In the genomic region with DNA sequence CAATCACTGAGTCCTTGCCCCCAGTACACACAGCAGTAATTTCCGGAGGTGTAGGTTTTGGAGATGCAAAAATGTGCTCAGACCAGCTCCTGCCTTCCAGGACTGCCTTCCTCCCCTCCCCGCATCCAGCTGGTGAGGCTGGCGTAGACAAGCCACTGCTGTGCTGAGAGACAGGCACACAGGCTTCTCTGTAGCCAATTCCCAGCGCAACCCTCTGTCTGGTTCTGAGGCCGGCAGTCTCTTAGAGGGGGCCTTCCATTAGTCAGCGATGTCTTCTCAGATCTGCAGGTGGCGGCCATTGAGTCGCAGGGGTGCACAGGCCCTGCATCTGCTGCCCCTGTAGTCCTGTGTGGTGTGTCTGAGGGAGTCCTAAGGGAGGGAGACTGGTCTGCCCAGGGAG, we compare ENCODE assay signal across 20 cellular contexts.
DNase-seq lines count a peak whose midpoint lies in the region; ATAC-seq, FAIRE-seq and TF ChIP-seq lines count a peak whose summit lies in the region.
"Had no signal": no experiment of that assay in that cellular context is flagged by ENCODE, and none has a peak within 500 bp of the region (broad histone marks: within the 10 kb centered on the region; RNA-seq: fewer than 3 reads in every experiment).

No MANE protein-coding gene starts in this region.

- TF ChIP-seq CTCF in CD14-positive monocyte (IDR thresholded peaks at IDR 0.05) (no peak), endodermal cell (conservative IDR thresholded peaks at IDR 0.05) (no peak), omental fat pad (IDR thresholded peaks at IDR 0.05) (no peak), mammary epithelial cell (conservative IDR thresholded peaks at IDR 0.05 in 1 of 2, IDR thresholded peaks at IDR 0.05 in 1 of 2; ENCODE audit: extremely low read depth in 1 of 2, insufficient read depth in 1 of 2, low read depth in 1 of 2, low read length in 2 of 2) (no peak)

- peak overlapping the region in 1 of 7 donors; percentile 15 for H3K27ac Mint-ChIP-seq in CD14-positive monocyte
- no peak overlapping the region for H3K27ac Mint-ChIP-seq in endodermal cell
- H3K27ac Mint-ChIP-seq: H9 had no signal

- no peak overlapping the region for H4K91ac ChIP-seq in trophoblast cell (ENCODE audit: low read depth, low read length)

- no peak overlapping the region for H2BK12ac ChIP-seq in trophoblast cell (ENCODE audit: low read length)

- H3K27me3 ChIP-seq in endodermal cell (ENCODE audit: control insufficient read depth, insufficient read depth, low read length, poor library complexity, severe bottlenecking) = no peaks in the 10 kb centered on the region
- no peaks in the 10 kb centered on the region for H3K27me3 ChIP-seq in trophoblast cell (ENCODE audit: insufficient read depth, low read length)
- H3K27me3 ChIP-seq in mammary epithelial cell (ENCODE audit: insufficient read depth, low read length) = no peaks in the 10 kb centered on the region
- H3K27me3 ChIP-seq: BLaER1 had no signal

- H3K4me2 ChIP-seq in trophoblast cell (ENCODE audit: low read length) (no peak overlapping the region), mammary epithelial cell (ENCODE audit: insufficient read depth, low read depth, low read length) (no peak overlapping the region)
- H3K4me2 ChIP-seq: A549, BLaER1 had no signal

- H3K79me2 ChIP-seq in trophoblast cell (ENCODE audit: control insufficient read depth, insufficient read depth, low read length, poor library complexity) = peaks cover 2% of the 10 kb centered on the region
- no peaks in the 10 kb centered on the region for H3K79me2 ChIP-seq in mammary epithelial cell (ENCODE audit: insufficient read depth, low read length)

- H2BK5ac ChIP-seq in trophoblast cell (ENCODE audit: low read depth, low read length, poor library complexity) = no peak overlapping the region

- no peak overlapping the region for H4K8ac ChIP-seq in trophoblast cell (ENCODE audit: low read depth, low read length)

- H3K9me3 ChIP-seq in endodermal cell (ENCODE audit: control insufficient read depth, low read length) (no peaks in the 10 kb centered on the region), trophoblast cell (ENCODE audit: insufficient read depth, low read depth, low read length) (no peaks in the 10 kb centered on the region), mammary epithelial cell (replicated peaks; ENCODE audit: insufficient read depth, low read length) (no peaks in the 10 kb centered on the region)
- H3K9me3 ChIP-seq: A549, BLaER1 had no signal

- no peak overlapping the region for H4K12ac ChIP-seq in trophoblast cell (ENCODE audit: low read depth, low read length)

- peak overlapping the region; percentile 9 for H3K14ac ChIP-seq in trophoblast cell (ENCODE audit: low read length)

- H3K36me3 Mint-ChIP-seq in CD14-positive monocyte = peaks cover 20 to 29% of the 10 kb centered on the region in 2 donors
- H3K36me3 Mint-ChIP-seq in endodermal cell (ENCODE audit: low read depth) = no peaks in the 10 kb centered on the region

- H3K27me3 Mint-ChIP-seq in CD14-positive monocyte (ENCODE audit: low read depth in 3 of 3) (peaks cover 0 to 2% (median 1%) of the 10 kb centered on the region in 3 donors), endodermal cell (ENCODE audit: insufficient read depth) (no peaks in the 10 kb centered on the region)
- H3K27me3 Mint-ChIP-seq: CD4-positive, CD25-positive, alpha-beta regulatory T cell; CD8-positive, alpha-beta memory T cell had no signal

- H3K27ac ChIP-seq in endodermal cell (ENCODE audit: low read depth, low read length) (peak overlapping the region; percentile 58), trophoblast cell (ENCODE audit: low read depth, low read length) (no peak overlapping the region), mammary epithelial cell (ENCODE audit: insufficient read depth, low read depth, low read length) (no peak overlapping the region)
- H3K27ac ChIP-seq: A549, BLaER1 had no signal

- ATAC-seq in omental fat pad (ENCODE audit: low FRiP score) (no peak), GM18517 (IDR thresholded peaks at IDR 0.05; ENCODE audit: unreplicated experiment) (no peak)
- ATAC-seq: A549 had no signal

- no peak overlapping the region for H3K18ac ChIP-seq in trophoblast cell (ENCODE audit: low read length)

- no peaks in the 10 kb centered on the region for H4K20me1 ChIP-seq in mammary epithelial cell (ENCODE audit: insufficient read depth, low read length)

- H2BK120ac ChIP-seq in trophoblast cell (ENCODE audit: insufficient read depth, low read length, poor library complexity) = no peak overlapping the region

- H3K23ac ChIP-seq in trophoblast cell (ENCODE audit: low read length) = no peak overlapping the region

- H2AFZ ChIP-seq in trophoblast cell (ENCODE audit: insufficient read depth, low read length, poor library complexity) (no peak overlapping the region), mammary epithelial cell (ENCODE audit: low read depth, low read length) (no peak overlapping the region)

- BruUV-seq in mammary epithelial cell (replicated peaks; lab: Mats Ljungman, UMichigan) = no TSS peak

- no peak for FAIRE-seq in GM19239 (lab: Jason Lieb, UNC)
- FAIRE-seq: A549, D721Med, GM12892, GM18507, H1 had no signal

- H3K4me3 Mint-ChIP-seq in CD14-positive monocyte = no peak overlapping the region
- H3K4me3 Mint-ChIP-seq in endodermal cell = no peak overlapping the region
- H3K4me3 Mint-ChIP-seq: CD4-positive, CD25-positive, alpha-beta regulatory T cell; CD8-positive, alpha-beta memory T cell; H9 had no signal

- no peak overlapping the region for H3K4ac ChIP-seq in trophoblast cell (ENCODE audit: low read depth, low read length)

- peaks cover 11% of the 10 kb centered on the region for H3K79me1 ChIP-seq in trophoblast cell (ENCODE audit: low read length)

- CTCF ChIA-PET in mammary epithelial cell (lab: Charles Lee; ENCODE audit: low non-redundant PET) = no interaction called here

- H3K36me3 ChIP-seq in endodermal cell (ENCODE audit: control insufficient read depth, insufficient read depth, low read length) = no peaks in the 10 kb centered on the region
- H3K36me3 ChIP-seq in trophoblast cell (ENCODE audit: control insufficient read depth in 1 of 2, insufficient read depth in 2 of 2, low read length in 2 of 2) = no peaks in the 10 kb centered on the region
- H3K36me3 ChIP-seq in mammary epithelial cell (ENCODE audit: insufficient read depth, low read length) = no peaks in the 10 kb centered on the region

- WGBS in endodermal cell (ENCODE audit: insufficient coverage in 1 of 2, insufficient read length in 1 of 2), 2 experiments = 90 to 95% methylated on average over 2 to 8 of the region's 8 CpGs
- WGBS in trophoblast cell (ENCODE audit: extremely low coverage, insufficient coverage, insufficient read length) = no CpG with 5 or more reads among the region's 8 CpGs
- WGBS in mammary epithelial cell (ENCODE audit: low coverage, missing lambda C conversion rate) = 85% methylated on average over 8 of the region's 8 CpGs

- intact Hi-C loops in CD14-positive monocyte (cut with micrococcal nuclease) (no loop called here), mammary epithelial cell (cut with micrococcal nuclease) (no loop called here)

- H3K4me3 ChIP-seq in endodermal cell (ENCODE audit: low read length) (no peak overlapping the region), trophoblast cell (ENCODE audit: low read depth, low read length) (no peak overlapping the region), mammary epithelial cell (replicated peaks in 1 of 3; ENCODE audit: insufficient read depth in 1 of 3, low read depth in 2 of 3, low read length in 3 of 3) (no peak overlapping the region)
- H3K4me3 ChIP-seq: A549, BLaER1 had no signal

- H3K4me1 ChIP-seq in endodermal cell (ENCODE audit: control insufficient read depth, insufficient read depth, low read length) = no peaks in the 10 kb centered on the region
- peaks cover 13 to 20% of the 10 kb centered on the region in 2 experiments for H3K4me1 ChIP-seq in trophoblast cell (ENCODE audit: control insufficient read depth in 1 of 2, insufficient read depth in 2 of 2, low read length in 2 of 2)
- no peaks in the 10 kb centered on the region for H3K4me1 ChIP-seq in mammary epithelial cell (ENCODE audit: insufficient read depth, low read length)
- H3K4me1 ChIP-seq: A549 had no signal

- H3K9me3 Mint-ChIP-seq in CD14-positive monocyte (no peaks in the 10 kb centered on the region), endodermal cell (no peaks in the 10 kb centered on the region)
- H3K9me3 Mint-ChIP-seq: CD8-positive, alpha-beta memory T cell; H9 had no signal

- no peak overlapping the region for H2AK5ac ChIP-seq in trophoblast cell (ENCODE audit: low read length)

- in situ Hi-C loops in mammary epithelial cell (cut with MboI; ENCODE audit: low sequenced_read_pairs in 2 of 2) = no loop called here

- H3K4me1 Mint-ChIP-seq in CD14-positive monocyte = peaks cover 5% of the 10 kb centered on the region
- peaks cover 10% of the 10 kb centered on the region for H3K4me1 Mint-ChIP-seq in endodermal cell

- H3K9ac ChIP-seq in endodermal cell (ENCODE audit: extremely low read depth, low read length, poor library complexity, severe bottlenecking) (no peak overlapping the region), trophoblast cell (ENCODE audit: low read length) (no peak overlapping the region), mammary epithelial cell (ENCODE audit: insufficient read depth, low read length) (no peak overlapping the region)
- H3K9ac ChIP-seq: BLaER1 had no signal

- dilution Hi-C loops in mammary epithelial cell (cut with HindIII; ENCODE audit: low sequenced_read_pairs) = no loop called here

- DNase-seq in CD14-positive monocyte (ENCODE audit: low spot score) (peak; percentile 17), endodermal cell (no peak), trophoblast cell (peak in 1 of 2 donors; percentile 12), GM19239 (ENCODE audit: insufficient read length, low spot score) (no peak), omental fat pad (ENCODE audit: low spot score) (no peak), mammary epithelial cell (no peak)
- DNase-seq: AML-193; CD4-positive, CD25-positive, alpha-beta regulatory T cell; CD8-positive, alpha-beta memory T cell; DMS79; GDM1; H9; KG1 had no signal
